ENCODE assay signal across 9 cellular contexts in the genomic region with DNA sequence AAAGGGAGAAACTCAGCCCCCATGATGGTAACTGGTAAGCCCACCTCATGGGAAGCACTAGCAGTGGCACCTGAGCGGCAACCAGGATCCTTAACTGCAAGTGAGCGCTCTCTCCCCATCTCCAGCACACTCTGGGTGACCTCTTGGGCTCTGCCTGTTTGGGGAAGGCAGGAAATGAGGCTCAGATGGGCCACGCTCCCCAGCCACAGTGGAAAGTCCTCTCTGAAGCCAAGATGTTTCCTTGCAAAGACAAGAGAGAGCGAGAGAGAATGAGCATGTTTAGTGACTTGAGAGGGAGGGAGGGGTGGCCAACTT.
DNase-seq lines count a peak whose midpoint lies in the region; ATAC-seq and TF ChIP-seq lines count a peak whose summit lies in the region.
"Had no signal": no experiment of that assay in that cellular context is flagged by ENCODE, and none has a peak within 500 bp of the region (broad histone marks: within the 10 kb centered on the region; RNA-seq: fewer than 3 reads in every experiment).

No MANE protein-coding gene starts in this region.

- ATAC-seq in activated CD8-positive, alpha-beta memory T cell treated with anti-CD3 and anti-CD28 coated beads, Interleukin-2, amount 10 ng/mL, durations not matched to agents 7 days and 5 days: no peak
- ATAC-seq in GM19324 (IDR thresholded peaks at IDR 0.05; ENCODE audit: low FRiP score, unreplicated experiment): no peak
- no peak for ATAC-seq in GM18870 (IDR thresholded peaks at IDR 0.05; ENCODE audit: unreplicated experiment)

- peaks cover 52% of the 10 kb centered on the region for H3K4me1 Mint-ChIP-seq in nephron
- peaks cover 29% of the 10 kb centered on the region for H3K4me1 Mint-ChIP-seq in activated CD8-positive, alpha-beta memory T cell treated with anti-CD3 and anti-CD28 coated beads, Interleukin-2, amount 10 ng/mL, durations not matched to agents 7 days and 5 days

- H3K27ac Mint-ChIP-seq in nephron: peak overlapping the region in 2 of 3 experiments; percentile 5 to 63
- H3K27ac Mint-ChIP-seq in activated CD8-positive, alpha-beta memory T cell treated with anti-CD3 and anti-CD28 coated beads, Interleukin-2, amount 10 ng/mL, durations not matched to agents 7 days and 5 days: no peak overlapping the region

- CTCF ChIA-PET in activated CD8-positive, alpha-beta memory T cell treated with anti-CD3 and anti-CD28 coated beads, Interleukin-2, amount 10 ng/mL, durations not matched to agents 7 days and 5 days (lab: Charles Lee): interaction anchor here (0.9 to 4.5 kb wide), 5 partner anchors 8 to 996 kb away, joined by 3 to 29 read pairs (median 3); no protein-coding TSS in a partner anchor

- H3K9me3 Mint-ChIP-seq in nephron: peaks cover 2% of the 10 kb centered on the region
- H3K9me3 Mint-ChIP-seq in activated CD8-positive, alpha-beta memory T cell treated with anti-CD3 and anti-CD28 coated beads, Interleukin-2, amount 10 ng/mL, durations not matched to agents 7 days and 5 days (ENCODE audit: low read depth): no peaks in the 10 kb centered on the region

- in situ Hi-C loops in GM13977 (cut with MboI; ENCODE audit: low pct_unique_long_range_greater_than_20kb, low sequenced_read_pairs, unreplicated experiment): no loop called here

- DNase-seq in AG08395 (ENCODE audit: low spot score) (peak; percentile 41), MV-4-11 (lab: John Stamatoyannopoulos, UW) (peak; percentile 82), dermis blood vessel endothelial cell (peak; percentile 67), GM13977 (ENCODE audit: low spot score) (no peak)
- no peak for DNase-seq in activated CD8-positive, alpha-beta memory T cell treated with anti-CD3 and anti-CD28 coated beads, Interleukin-2, amount 10 ng/mL, durations not matched to agents 7 days and 5 days
- DNase-seq: stimulated activated CD4-positive, alpha-beta T cell treated with anti-CD3 and anti-CD28 coated beads, Interleukin-2, amount 100 ng/mL, for 24 hours had no signal

- peaks cover 4% of the 10 kb centered on the region for H3K36me3 Mint-ChIP-seq in nephron (ENCODE audit: low read depth)
- peaks cover 3% of the 10 kb centered on the region for H3K36me3 Mint-ChIP-seq in activated CD8-positive, alpha-beta memory T cell treated with anti-CD3 and anti-CD28 coated beads, Interleukin-2, amount 10 ng/mL, durations not matched to agents 7 days and 5 days

- H3K27me3 Mint-ChIP-seq in nephron (ENCODE audit: low read depth): peaks cover 81% of the 10 kb centered on the region
- peaks cover 84% of the 10 kb centered on the region for H3K27me3 Mint-ChIP-seq in activated CD8-positive, alpha-beta memory T cell treated with anti-CD3 and anti-CD28 coated beads, Interleukin-2, amount 10 ng/mL, durations not matched to agents 7 days and 5 days

- no peak overlapping the region for H3K4me3 Mint-ChIP-seq in nephron
- H3K4me3 Mint-ChIP-seq in activated CD8-positive, alpha-beta memory T cell treated with anti-CD3 and anti-CD28 coated beads, Interleukin-2, amount 10 ng/mL, durations not matched to agents 7 days and 5 days: no peak overlapping the region

- TF ChIP-seq CTCF in nephron (IDR thresholded peaks at IDR 0.05; ENCODE audit: unreplicated experiment in 3 of 3): no peak
- TF ChIP-seq CTCF in GM13977 (IDR thresholded peaks at IDR 0.05; ENCODE audit: extremely low read depth, insufficient read depth, missing control alignments): no peak

Comparison
In these comparisons a context has a peak if more than half of its experiments do, and no peak if none do; other contexts are left out.
1. DNase-seq: peak in AG08395 (single experiment), MV-4-11 (single experiment) and dermis blood vessel endothelial cell (single experiment); none in activated CD8-positive, alpha-beta memory T cell treated with anti-CD3 and anti-CD28 coated beads, Interleukin-2, amount 10 ng/mL, durations not matched to agents 7 days and 5 days (single experiment) and GM13977 (single experiment).